ENCODE assay signal across 24 cellular contexts in genomic region chr7:38731195-38731594, GRCh38.
DNase-seq lines count a peak whose midpoint lies in the region; ATAC-seq and TF ChIP-seq lines count a peak whose summit lies in the region.
"Had no signal": no experiment of that assay in that cellular context is flagged by ENCODE, and none has a peak within 500 bp of the region (broad histone marks: within the 10 kb centered on the region; RNA-seq: fewer than 3 reads in every experiment).

No MANE protein-coding gene starts in this region.

- H3K4me1 ChIP-seq in osteoblast (ENCODE audit: insufficient read depth, low read length), result peaks cover 10% of the 10 kb centered on the region
- H3K4me1 ChIP-seq: right atrium auricular region had no signal

- H3K27me3 ChIP-seq in osteoblast (ENCODE audit: insufficient read depth, low read length), result no peaks in the 10 kb centered on the region
- H3K27me3 ChIP-seq: MG63, right atrium auricular region had no signal

- no peaks in the 10 kb centered on the region for H3K79me2 ChIP-seq in osteoblast (ENCODE audit: insufficient read depth, low read length)

- H2AFZ ChIP-seq in osteoblast (ENCODE audit: low read length), result no peak overlapping the region

- H3K4me2 ChIP-seq in osteoblast (ENCODE audit: insufficient read depth, low read length), result no peak overlapping the region

- H4K20me1 ChIP-seq in osteoblast (ENCODE audit: insufficient read depth, low read length), result no peaks in the 10 kb centered on the region

- H3K36me3 ChIP-seq in osteoblast (ENCODE audit: insufficient read depth, low read length), result no peaks in the 10 kb centered on the region
- H3K36me3 ChIP-seq: MG63 had no signal

- no peak for TF ChIP-seq CTCF in cardiac fibroblast (IDR thresholded peaks at IDR 0.05; ENCODE audit: low read depth, low read length)
- no peak for TF ChIP-seq CTCF in osteoblast (IDR thresholded peaks at IDR 0.05; ENCODE audit: extremely low read depth, low read depth, low read length)

- peak overlapping the region; percentile 29 for H3K27ac ChIP-seq in osteoblast (ENCODE audit: low read depth, low read length)
- H3K27ac ChIP-seq: HL-60, right atrium auricular region had no signal

- DNase-seq in EL (peak; percentile 63), NCI-H226 (peak; percentile 19), cardiac fibroblast (ENCODE audit: low read depth in 2 of 2) (peak; percentile 3 to 59), osteoblast (ENCODE audit: insufficient read length, low spot score, missing footprints) (no peak)
- no peak for DNase-seq in activated CD8-positive, alpha-beta memory T cell treated with anti-CD3 and anti-CD28 coated beads, Interleukin-2, amount 50 U/mL, for 48 hours
- DNase-seq: activated CD4-positive, alpha-beta T cell treated with anti-CD3 and anti-CD28 coated beads, Interleukin-2, amount 50 U/mL, for 1 hour; activated gamma-delta T cell; amygdala; effector CD4-positive, alpha-beta T cell; GOT3; left colon; mesendoderm; MG63; naive B cell; NCI-H1436; NCI-H524; occipital lobe; stimulated activated CD4-positive, alpha-beta T cell treated with anti-CD3 and anti-CD28 coated beads, Interleukin-4, amount 100 ng/mL, for 24 hours; stimulated activated naive CD4-positive, alpha-beta T cell treated with Interleukin-2 at 50 U/mL for 16 hours had no signal

- H3K9me3 ChIP-seq in osteoblast (ENCODE audit: low read depth, low read length), result no peaks in the 10 kb centered on the region
- H3K9me3 ChIP-seq: MG63, right atrium auricular region had no signal

- ATAC-seq in GM21447 (IDR thresholded peaks at IDR 0.05; ENCODE audit: unreplicated experiment), result no peak
- no peak for ATAC-seq in HG03159 (IDR thresholded peaks at IDR 0.05; ENCODE audit: unreplicated experiment)
- ATAC-seq: esophagus mucosa, left colon had no signal

- H3K4me3 ChIP-seq in cardiac fibroblast (replicated peaks in 1 of 2; ENCODE audit: low read depth in 2 of 2, low read length in 2 of 2), result no peak overlapping the region
- no peak overlapping the region for H3K4me3 ChIP-seq in osteoblast (ENCODE audit: insufficient read depth, low read length)
- H3K4me3 ChIP-seq: MG63, right atrium auricular region had no signal

Comparison
In these comparisons a context has a peak if more than half of its experiments do, and no peak if none do; other contexts are left out.
1. DNase-seq: peak in EL (single experiment), NCI-H226 (single experiment) and cardiac fibroblast (2 of 2); none in osteoblast (single experiment) and activated CD8-positive, alpha-beta memory T cell treated with anti-CD3 and anti-CD28 coated beads, Interleukin-2, amount 50 U/mL, for 48 hours (single experiment).